Comparison of ENCODE assay signal across 10 cellular contexts in the genomic region with DNA sequence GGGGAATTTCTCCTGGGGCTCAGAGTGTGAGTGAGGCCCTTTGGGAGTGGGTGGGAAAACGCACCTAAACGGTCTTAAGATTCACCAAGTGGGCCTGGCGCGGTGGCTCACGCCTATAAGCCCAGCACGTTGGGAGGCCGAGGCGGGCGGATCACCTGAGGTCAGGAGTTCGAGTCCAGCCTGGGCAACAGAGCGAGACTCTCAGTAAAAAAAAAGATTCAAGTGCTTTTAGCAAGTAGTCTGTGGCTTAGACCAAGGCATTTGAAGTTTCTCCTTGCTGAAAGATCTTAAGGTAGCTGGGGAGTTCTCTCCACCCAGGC. TPM values are rescaled to one million over a fixed set of nuclear protein-coding genes. Genes with fewer than 3 reads are reported as not detected.
DNase-seq lines count a peak whose midpoint lies in the region; ATAC-seq, FAIRE-seq and TF ChIP-seq lines count a peak whose summit lies in the region.
"Had no signal": no experiment of that assay in that cellular context is flagged by ENCODE, and none has a peak within 500 bp of the region (broad histone marks: within the 10 kb centered on the region; RNA-seq: fewer than 3 reads in every experiment).

No MANE protein-coding gene starts in this region.

- H3K36me3 ChIP-seq in bronchial epithelial cell (ENCODE audit: control insufficient read depth, insufficient read depth, low read length) (peaks cover 28% of the 10 kb centered on the region), mucosa of stomach (ENCODE audit: control insufficient read depth, insufficient read depth, low read length) (peaks cover 7% of the 10 kb centered on the region)

- POLR2A ChIA-PET in A549 (lab: Yijun Ruan, JAX), result interaction anchor here (0.6 to 2.5 kb wide), 8 partner anchors 10 to 745 kb away, joined by 3 to 16 read pairs (median 8); a partner anchor contains a TSS

- H3K4me2 ChIP-seq in A549, result peak overlapping the region; percentile 91

- no peak for TF ChIP-seq RAD21 in A549 (conservative IDR thresholded peaks at IDR 0.05 in 1 of 2, IDR thresholded peaks at IDR 0.05 in 1 of 2)

- peaks cover 14 to 26% (median 19%) of the 10 kb centered on the region in 3 donors for H3K4me1 Mint-ChIP-seq in IgD-negative memory B cell

- TF ChIP-seq POLR2A in A549 (IDR thresholded peaks at IDR 0.05; ENCODE audit: low read length), result no peak

- H3K27ac ChIP-seq in A549, result peak overlapping the region; percentile 98 to 99

- ATAC-seq in A549, result no peak

- CTCF ChIA-PET in A549 (lab: Yijun Ruan, JAX), result interaction anchor here (1.1 to 1.6 kb wide), 6 partner anchors 9 to 47 kb away, joined by 3 to 10 read pairs (median 4); a partner anchor contains a TSS

- H3K4me1 ChIP-seq in A549, result peaks cover 22% of the 10 kb centered on the region
- H3K4me1 ChIP-seq in mucosa of stomach (ENCODE audit: control insufficient read depth, insufficient read depth, low read length), result peaks cover 13% of the 10 kb centered on the region

- peak overlapping the region; percentile 94 to 97 (median 96) for H3K4me3 Mint-ChIP-seq in IgD-negative memory B cell

- TF ChIP-seq EP300 in A549 (IDR thresholded peaks at IDR 0.05), result no peak

- H3K9ac ChIP-seq in mucosa of stomach (ENCODE audit: low read length), result peak overlapping the region; percentile 92

- FAIRE-seq in A549 (lab: Jason Lieb, UNC) (no peak), bronchial epithelial cell (lab: Jason Lieb, UNC) (no peak)

- H3K9me3 ChIP-seq in A549 (no peaks in the 10 kb centered on the region), mucosa of stomach (ENCODE audit: control insufficient read depth, low read length) (no peaks in the 10 kb centered on the region)

- H3K9me3 Mint-ChIP-seq in IgD-negative memory B cell, result no peaks in the 10 kb centered on the region

- peak overlapping the region in 2 of 3 donors; percentile 86 to 97 for H3K27ac Mint-ChIP-seq in IgD-negative memory B cell

- no peak for TF ChIP-seq CTCF in A549 (IDR thresholded peaks at IDR 0.05)
- TF ChIP-seq CTCF in bronchial epithelial cell (IDR thresholded peaks at IDR 0.05; ENCODE audit: insufficient read depth, low read length, severe bottlenecking), result no peak

- peak overlapping the region; percentile 96 for H3K4me3 ChIP-seq in A549
- peak overlapping the region; percentile 88 for H3K4me3 ChIP-seq in bronchial epithelial cell (ENCODE audit: low read depth, low read length)
- peak overlapping the region; percentile 87 for H3K4me3 ChIP-seq in mucosa of stomach (ENCODE audit: low read length)

- peaks cover 7% of the 10 kb centered on the region for H3K36me3 Mint-ChIP-seq in IgD-negative memory B cell

- no peaks in the 10 kb centered on the region for H3K27me3 ChIP-seq in bronchial epithelial cell (ENCODE audit: control insufficient read depth, insufficient read depth, low read length)
- H3K27me3 ChIP-seq in mucosa of stomach (ENCODE audit: control insufficient read depth, insufficient read depth, low read length), result no peaks in the 10 kb centered on the region

- DNase-seq in A549 (ENCODE audit: low read depth in 1 of 2, low spot score in 1 of 2), result no peak
- DNase-seq in bronchial epithelial cell (ENCODE audit: low read depth), result no peak
- DNase-seq in stimulated activated CD4-positive, alpha-beta T cell treated with anti-CD3 and anti-CD28 coated beads, Interleukin-4, amount 100 ng/mL, for 4 hours, result no peak
- no peak for DNase-seq in NK-92 treated with Interleukin-12 subunit alpha and Interleukin-12 subunit beta, amount 100 ng/mL, for 24 hours (lab: John Stamatoyannopoulos, UW)
- no peak for DNase-seq in NCI-H446 (lab: John Stamatoyannopoulos, UW)
- DNase-seq in NCI-H1092 treated with DMSO at 0.1 percent for 48 hours (lab: John Stamatoyannopoulos, UW), result no peak
- DNase-seq: NCI-H1048 had no signal

- WGBS in A549 (ENCODE audit: missing lambda C conversion rate), result 1% methylated on average over 11 of the region's 11 CpGs

- no peaks in the 10 kb centered on the region for H3K27me3 Mint-ChIP-seq in IgD-negative memory B cell

TF ChIP-seq in A549, 52 proteins besides CTCF, POLR2A, EP300 and RAD21:
- TF ChIP-seq, protein P1, sequence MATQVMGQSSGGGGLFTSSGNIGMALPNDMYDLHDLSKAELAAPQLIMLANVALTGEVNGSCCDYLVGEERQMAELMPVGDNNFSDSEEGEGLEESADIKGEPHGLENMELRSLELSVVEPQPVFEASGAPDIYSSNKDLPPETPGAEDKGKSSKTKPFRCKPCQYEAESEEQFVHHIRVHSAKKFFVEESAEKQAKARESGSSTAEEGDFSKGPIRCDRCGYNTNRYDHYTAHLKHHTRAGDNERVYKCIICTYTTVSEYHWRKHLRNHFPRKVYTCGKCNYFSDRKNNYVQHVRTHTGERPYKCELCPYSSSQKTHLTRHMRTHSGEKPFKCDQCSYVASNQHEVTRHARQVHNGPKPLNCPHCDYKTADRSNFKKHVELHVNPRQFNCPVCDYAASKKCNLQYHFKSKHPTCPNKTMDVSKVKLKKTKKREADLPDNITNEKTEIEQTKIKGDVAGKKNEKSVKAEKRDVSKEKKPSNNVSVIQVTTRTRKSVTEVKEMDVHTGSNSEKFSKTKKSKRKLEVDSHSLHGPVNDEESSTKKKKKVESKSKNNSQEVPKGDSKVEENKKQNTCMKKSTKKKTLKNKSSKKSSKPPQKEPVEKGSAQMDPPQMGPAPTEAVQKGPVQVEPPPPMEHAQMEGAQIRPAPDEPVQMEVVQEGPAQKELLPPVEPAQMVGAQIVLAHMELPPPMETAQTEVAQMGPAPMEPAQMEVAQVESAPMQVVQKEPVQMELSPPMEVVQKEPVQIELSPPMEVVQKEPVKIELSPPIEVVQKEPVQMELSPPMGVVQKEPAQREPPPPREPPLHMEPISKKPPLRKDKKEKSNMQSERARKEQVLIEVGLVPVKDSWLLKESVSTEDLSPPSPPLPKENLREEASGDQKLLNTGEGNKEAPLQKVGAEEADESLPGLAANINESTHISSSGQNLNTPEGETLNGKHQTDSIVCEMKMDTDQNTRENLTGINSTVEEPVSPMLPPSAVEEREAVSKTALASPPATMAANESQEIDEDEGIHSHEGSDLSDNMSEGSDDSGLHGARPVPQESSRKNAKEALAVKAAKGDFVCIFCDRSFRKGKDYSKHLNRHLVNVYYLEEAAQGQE (IDR thresholded peaks at IDR 0.05), result no peak
- TF ChIP-seq RFX5 (IDR thresholded peaks at IDR 0.05), result no peak
- TF ChIP-seq CBX2 (IDR thresholded peaks at IDR 0.05; ENCODE audit: borderline replicate concordance, low read depth), result no peak
- no peak for TF ChIP-seq NPAS2 (CRISPR knock-in tag; IDR thresholded peaks at IDR 0.05; ENCODE audit: borderline replicate concordance)
- TF ChIP-seq RNF2 (IDR thresholded peaks at IDR 0.05; ENCODE audit: borderline replicate concordance, low read depth), result no peak
- TF ChIP-seq, protein P2, sequence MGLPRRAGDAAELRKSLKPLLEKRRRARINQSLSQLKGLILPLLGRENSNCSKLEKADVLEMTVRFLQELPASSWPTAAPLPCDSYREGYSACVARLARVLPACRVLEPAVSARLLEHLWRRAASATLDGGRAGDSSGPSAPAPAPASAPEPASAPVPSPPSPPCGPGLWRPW (IDR thresholded peaks at IDR 0.05), result no peak
- no peak for TF ChIP-seq MAFK (IDR thresholded peaks at IDR 0.05; ENCODE audit: partially characterized antibody)
- TF ChIP-seq RARB (CRISPR knock-in tag; IDR thresholded peaks at IDR 0.05), result no peak

RNA-seq across cellular contexts. Expression of a gene that starts 1.4 kb away (rescaled TPM):
- polyA plus RNA-seq in A549 (2011; rRNA removed) (1,515 and 1,820 TPM in 2 replicates), A549 (2017; fragmentation: RNase III; extraction: RNeasy Plus Mini Kit Qiagen cat#74134 plus additional on column Dnase treatment) (1,575 to 1,608 TPM (median 1,577 TPM) in 3 replicates), IgD-negative memory B cell (1,590 TPM)
- 1,474 and 1,759 TPM in 2 replicates for polyA plus RNA-seq in A549 (2012; cell fraction: cytosol; rRNA removed)
- polyA plus RNA-seq in A549 (2012; cell fraction: nucleus; rRNA removed), result 676 and 747 TPM in 2 replicates
- 365 and 468 TPM in 2 replicates for polyA minus RNA-seq in A549 (2011; rRNA and poly(A)+ RNA removed)
- total RNA-seq in bronchial epithelial cell, result 2,098 and 3,387 TPM in 2 replicates

RNA-seq across cellular contexts. Expression of a gene that starts 11.3 kb away (rescaled TPM):
- polyA plus RNA-seq in A549 (2011; rRNA removed) (0.04 and 0.09 TPM in 2 replicates), A549 (2017; fragmentation: RNase III; extraction: RNeasy Plus Mini Kit Qiagen cat#74134 plus additional on column Dnase treatment) (0.07 to 0.08 TPM in 2 of 3 replicates, not detected in the other), IgD-negative memory B cell (0.94 TPM)
- polyA plus RNA-seq in A549 (2012; cell fraction: cytosol; rRNA removed), result 0.05 TPM in 2 replicates
- 0.27 and 0.30 TPM in 2 replicates for polyA plus RNA-seq in A549 (2012; cell fraction: nucleus; rRNA removed)
- 0.25 TPM in 1 of 2 replicates, not detected in the other for polyA minus RNA-seq in A549 (2011; rRNA and poly(A)+ RNA removed)
- 0.13 TPM in 1 of 2 replicates, not detected in the other for total RNA-seq in bronchial epithelial cell
- total RNA-seq: dermis microvascular lymphatic vessel endothelial cell had no signal

RNA-seq across cellular contexts. Expression of a gene that starts 23.5 kb away (rescaled TPM):
- 12.6 and 16.0 TPM in 2 replicates for polyA plus RNA-seq in A549 (2011; rRNA removed)
- polyA plus RNA-seq in A549 (2012; cell fraction: cytosol; rRNA removed), result 20.0 and 21.0 TPM in 2 replicates
- 109 and 111 TPM in 2 replicates for polyA plus RNA-seq in A549 (2012; cell fraction: nucleus; rRNA removed)
- 10.9 to 11.6 TPM (median 11.2 TPM) in 3 replicates for polyA plus RNA-seq in A549 (2017; fragmentation: RNase III; extraction: RNeasy Plus Mini Kit Qiagen cat#74134 plus additional on column Dnase treatment)
- polyA minus RNA-seq in A549 (2011; rRNA and poly(A)+ RNA removed), result 19.7 and 20.1 TPM in 2 replicates
- polyA plus RNA-seq in IgD-negative memory B cell, result 9.6 TPM
- 14.2 and 19.5 TPM in 2 replicates for total RNA-seq in bronchial epithelial cell

RNA-seq across cellular contexts. Expression of a gene that starts 30.4 kb away (rescaled TPM):
- polyA plus RNA-seq in A549 (2011; rRNA removed) (0.21 TPM in 1 of 2 replicates, not detected in the other), A549 (2017; fragmentation: RNase III; extraction: RNeasy Plus Mini Kit Qiagen cat#74134 plus additional on column Dnase treatment) (0.12 to 0.18 TPM in 2 of 3 replicates, not detected in the other), IgD-negative memory B cell (not detected)
- polyA plus RNA-seq in A549 (2012; cell fraction: cytosol; rRNA removed), result 0.48 and 0.92 TPM in 2 replicates
- 0.70 and 0.84 TPM in 2 replicates for polyA plus RNA-seq in A549 (2012; cell fraction: nucleus; rRNA removed)
- not detected in 2 replicates for polyA minus RNA-seq in A549 (2011; rRNA and poly(A)+ RNA removed)
- not detected in 2 replicates for total RNA-seq in bronchial epithelial cell

RNA-seq across cellular contexts. Expression of a gene that starts 31.6 kb away (rescaled TPM):
- 4.2 and 4.7 TPM in 2 replicates for polyA plus RNA-seq in A549 (2011; rRNA removed)
- 3.9 and 4.5 TPM in 2 replicates for polyA plus RNA-seq in A549 (2012; cell fraction: cytosol; rRNA removed)
- 28.1 and 33.9 TPM in 2 replicates for polyA plus RNA-seq in A549 (2012; cell fraction: nucleus; rRNA removed)
- 4.5 to 8.9 TPM (median 7.4 TPM) in 3 replicates for polyA plus RNA-seq in A549 (2017; fragmentation: RNase III; extraction: RNeasy Plus Mini Kit Qiagen cat#74134 plus additional on column Dnase treatment)
- polyA minus RNA-seq in A549 (2011; rRNA and poly(A)+ RNA removed), result 3.5 and 4.6 TPM in 2 replicates
- not detected for polyA plus RNA-seq in IgD-negative memory B cell
- total RNA-seq in bronchial epithelial cell, result 0.53 and 0.77 TPM in 2 replicates
